Comparison of ENCODE assay signal across 8 cellular contexts in the genomic region with DNA sequence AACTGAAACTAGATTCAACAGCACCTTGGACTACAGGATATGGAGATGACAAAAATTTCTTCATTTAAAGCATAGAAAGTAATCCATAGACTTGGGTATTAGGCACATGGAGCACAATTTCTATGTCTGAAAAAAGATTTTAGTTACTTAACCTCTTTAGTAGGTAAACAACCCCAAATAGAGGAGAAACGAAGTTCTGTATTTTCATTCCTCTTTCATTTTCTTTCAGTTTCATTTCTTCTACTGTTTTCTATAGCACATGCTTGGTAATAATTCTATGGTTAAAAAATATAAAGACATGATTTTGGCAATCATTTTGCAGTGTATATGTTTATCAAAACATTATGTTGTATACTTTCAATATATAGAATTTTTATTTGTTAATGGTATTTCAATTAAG.
A peak's percentile ranks its signal among the peaks of the same experiment; 100 is the strongest.
DNase-seq lines count a peak whose midpoint lies in the region; ATAC-seq lines count a peak whose summit lies in the region.

No MANE protein-coding gene starts in this region.

- CTCF ChIA-PET in CD4-positive, alpha-beta memory T cell (lab: Charles Lee; ENCODE audit: partially characterized antibody), result interaction anchor here (0.9 to 1.0 kb wide), 2 partner anchors 93 to 190 kb away, joined by 3 to 4 read pairs; no protein-coding TSS in a partner anchor

- peaks cover 29% of the 10 kb centered on the region for H3K4me1 ChIP-seq in CD4-positive, alpha-beta memory T cell (ENCODE audit: insufficient read depth, low read length)
- H3K4me1 ChIP-seq in effector memory CD4-positive, alpha-beta T cell (ENCODE audit: control insufficient read depth, insufficient read depth, low read length, poor library complexity, severe bottlenecking), result peaks cover 4% of the 10 kb centered on the region

- no peaks in the 10 kb centered on the region for H3K27me3 ChIP-seq in CD4-positive, alpha-beta memory T cell (ENCODE audit: insufficient read depth, low read length)
- no peaks in the 10 kb centered on the region for H3K27me3 ChIP-seq in effector memory CD4-positive, alpha-beta T cell (replicated peaks; ENCODE audit: control insufficient read depth, insufficient read depth, low read length, poor library complexity, severe bottlenecking)

- H3K27me3 Mint-ChIP-seq in CD4-positive, alpha-beta memory T cell, result no peaks in the 10 kb centered on the region

- H3K4me3 Mint-ChIP-seq in CD4-positive, alpha-beta memory T cell, result peak overlapping the region; percentile 80 to 94 (median 84)

- intact Hi-C loops in CD4-positive, alpha-beta memory T cell (cut with micrococcal nuclease), result loop anchor here (2.0 kb wide), 2 partner anchors 92 to 190 kb away; no protein-coding TSS in a partner anchor

- peak overlapping the region in 1 of 2 donors; percentile 37 for H3K4me3 ChIP-seq in CD4-positive, alpha-beta memory T cell (ENCODE audit: low read length in 2 of 2)
- H3K4me3 ChIP-seq in effector memory CD4-positive, alpha-beta T cell (ENCODE audit: insufficient read depth, low read depth, low read length, poor library complexity, severe bottlenecking), result peak overlapping the region; percentile 55

- DNase-seq in CD4-positive, alpha-beta memory T cell, result peak in 4 of 5 donors; percentile 9 to 20 (median 12)
- DNase-seq in effector memory CD4-positive, alpha-beta T cell, result no peak
- no peak for DNase-seq in stimulated activated CD4-positive, alpha-beta T cell treated with anti-CD3 and anti-CD28 coated beads, Interleukin-15, amount 100 ng/mL, for 24 hours
- DNase-seq in NCI-H1694 (lab: John Stamatoyannopoulos, UW) (no peak), NCI-H1092 treated with DMSO at 0.1 percent for 48 hours (lab: John Stamatoyannopoulos, UW) (no peak), NCI-H1105 treated with DMSO at 0.1 percent for 48 hours (lab: John Stamatoyannopoulos, UW) (no peak)

- peak overlapping the region; percentile 44 for H3K27ac ChIP-seq in CD4-positive, alpha-beta memory T cell (ENCODE audit: low read depth, low read length)
- peak overlapping the region; percentile 18 for H3K27ac ChIP-seq in effector memory CD4-positive, alpha-beta T cell (ENCODE audit: insufficient read depth, low read length, poor library complexity, severe bottlenecking)

- H3K27ac Mint-ChIP-seq in CD4-positive, alpha-beta memory T cell, result peak overlapping the region; percentile 71 to 92 (median 89)

- H3K36me3 ChIP-seq in CD4-positive, alpha-beta memory T cell (ENCODE audit: insufficient read depth, low read length), result no peaks in the 10 kb centered on the region
- no peaks in the 10 kb centered on the region for H3K36me3 ChIP-seq in effector memory CD4-positive, alpha-beta T cell (ENCODE audit: control insufficient read depth, insufficient read depth, low read length)

- H3K36me3 Mint-ChIP-seq in CD4-positive, alpha-beta memory T cell, result peaks cover 1 to 3% of the 10 kb centered on the region in 2 donors

- H3K9me3 Mint-ChIP-seq in CD4-positive, alpha-beta memory T cell, result peaks cover 0 to 6% (median 3%) of the 10 kb centered on the region in 8 donors

- POLR2A ChIA-PET in CD4-positive, alpha-beta memory T cell (lab: Charles Lee; ENCODE audit: partially characterized antibody), result interaction anchor here (0.7 to 2.1 kb wide), 2 partner anchors 93 to 118 kb away, joined by 3 to 12 read pairs; no protein-coding TSS in a partner anchor

- H3K4me1 Mint-ChIP-seq in CD4-positive, alpha-beta memory T cell, result peaks cover 24 to 37% (median 33%) of the 10 kb centered on the region in 4 donors

- ATAC-seq in GM21390 (IDR thresholded peaks at IDR 0.05; ENCODE audit: unreplicated experiment) (peak; percentile 62), HG03469 (IDR thresholded peaks at IDR 0.05; ENCODE audit: unreplicated experiment) (peak; percentile 37)

- H3K9me3 ChIP-seq in CD4-positive, alpha-beta memory T cell (ENCODE audit: control insufficient read depth in 1 of 2, low read length in 2 of 2), result no peaks in the 10 kb centered on the region
- no peaks in the 10 kb centered on the region for H3K9me3 ChIP-seq in effector memory CD4-positive, alpha-beta T cell (ENCODE audit: control insufficient read depth, low read length)

Comparison
In these comparisons a context has a peak if more than half of its experiments do, and no peak if none do; other contexts are left out.
1. DNase-seq: peak in CD4-positive, alpha-beta memory T cell (4 of 5); none in effector memory CD4-positive, alpha-beta T cell (0 of 3), stimulated activated CD4-positive, alpha-beta T cell treated with anti-CD3 and anti-CD28 coated beads, Interleukin-15, amount 100 ng/mL, for 24 hours (single experiment), NCI-H1694 (single experiment), NCI-H1092 treated with DMSO at 0.1 percent for 48 hours (single experiment) and NCI-H1105 treated with DMSO at 0.1 percent for 48 hours (single experiment).